In genomic region chr11:76445122-76446084, GRCh38 we compare ENCODE assay signal across 8 cellular contexts. TPM values are rescaled to one million over a fixed set of nuclear protein-coding genes. Genes with fewer than 3 reads are reported as not detected.
DNase-seq lines count a peak whose midpoint lies in the region; ATAC-seq and TF ChIP-seq lines count a peak whose summit lies in the region.

No MANE protein-coding gene starts in this region.

- DNase-seq in GM04503 (ENCODE audit: low read depth) (peak; percentile 57), NCI-H128 (lab: John Stamatoyannopoulos, UW; ENCODE audit: unreplicated experiment) (peak; percentile 57), left ventricle myocardium superior (peak; percentile 80), progenitor cell of endocrine pancreas (ENCODE audit: low spot score, unreplicated experiment) (peak; percentile 56), ureter (ENCODE audit: low spot score) (peak; percentile 77)

- peak overlapping the region; percentile 93 for H3K27ac Mint-ChIP-seq in T-helper 1 cell treated with Interleukin-12 subunit alpha and Interleukin-12 subunit beta and Interleukin-4 antibody, amounts not matched to agents 30 μg/mL and 1 μg/mL, for 36 hours
- peak overlapping the region; percentile 100 for H3K27ac Mint-ChIP-seq in progenitor cell of endocrine pancreas

- TF ChIP-seq CTCF in progenitor cell of endocrine pancreas (IDR thresholded peaks at IDR 0.05; ENCODE audit: unreplicated experiment) = peak; percentile 33

- peaks cover 22% of the 10 kb centered on the region for H3K36me3 Mint-ChIP-seq in T-helper 1 cell treated with Interleukin-12 subunit alpha and Interleukin-12 subunit beta and Interleukin-4 antibody, amounts not matched to agents 30 μg/mL and 1 μg/mL, for 36 hours (ENCODE audit: low read depth)
- H3K36me3 Mint-ChIP-seq in progenitor cell of endocrine pancreas (ENCODE audit: insufficient read depth) = peaks cover 6% of the 10 kb centered on the region

- ATAC-seq in HG02610 (IDR thresholded peaks at IDR 0.05; ENCODE audit: unreplicated experiment) (peak; percentile 50), left ventricle myocardium superior (peak; percentile 71)

- H3K27ac ChIP-seq in angular gyrus (ENCODE audit: low read depth, low read length) = peak overlapping the region; percentile 87

- no peaks in the 10 kb centered on the region for H3K9me3 Mint-ChIP-seq in T-helper 1 cell treated with Interleukin-12 subunit alpha and Interleukin-12 subunit beta and Interleukin-4 antibody, amounts not matched to agents 30 μg/mL and 1 μg/mL, for 36 hours
- no peaks in the 10 kb centered on the region for H3K9me3 Mint-ChIP-seq in progenitor cell of endocrine pancreas (ENCODE audit: low read depth)

- intact Hi-C loops in left ventricle myocardium superior (cut with micrococcal nuclease) = no loop called here

- peaks cover 34% of the 10 kb centered on the region for H3K4me1 Mint-ChIP-seq in T-helper 1 cell treated with Interleukin-12 subunit alpha and Interleukin-12 subunit beta and Interleukin-4 antibody, amounts not matched to agents 30 μg/mL and 1 μg/mL, for 36 hours (ENCODE audit: low read depth)
- peaks cover 17% of the 10 kb centered on the region for H3K4me1 Mint-ChIP-seq in progenitor cell of endocrine pancreas (ENCODE audit: low read depth)

- peak overlapping the region; percentile 94 for H3K4me3 Mint-ChIP-seq in T-helper 1 cell treated with Interleukin-12 subunit alpha and Interleukin-12 subunit beta and Interleukin-4 antibody, amounts not matched to agents 30 μg/mL and 1 μg/mL, for 36 hours
- H3K4me3 Mint-ChIP-seq in progenitor cell of endocrine pancreas (ENCODE audit: low read depth) = peak overlapping the region; percentile 97

- no peaks in the 10 kb centered on the region for H3K27me3 Mint-ChIP-seq in T-helper 1 cell treated with Interleukin-12 subunit alpha and Interleukin-12 subunit beta and Interleukin-4 antibody, amounts not matched to agents 30 μg/mL and 1 μg/mL, for 36 hours (ENCODE audit: low read depth)
- H3K27me3 Mint-ChIP-seq in progenitor cell of endocrine pancreas = no peaks in the 10 kb centered on the region

RNA-seq across cellular contexts. Expression of gene EMSY, which starts 0.6 kb away (rescaled TPM):
- total RNA-seq in left ventricle myocardium superior (20.2 TPM), progenitor cell of endocrine pancreas (42.3 and 43.3 TPM in 2 replicates), ureter (26.9 TPM)

Comparison
In these comparisons a context has a peak if more than half of its experiments do, and no peak if none do; other contexts are left out.
1. Peak in every context shown above with its lines: DNase-seq, ATAC-seq and H3K27ac ChIP-seq.